ENCODE assay signal across 1 cellular context in the genomic region with DNA sequence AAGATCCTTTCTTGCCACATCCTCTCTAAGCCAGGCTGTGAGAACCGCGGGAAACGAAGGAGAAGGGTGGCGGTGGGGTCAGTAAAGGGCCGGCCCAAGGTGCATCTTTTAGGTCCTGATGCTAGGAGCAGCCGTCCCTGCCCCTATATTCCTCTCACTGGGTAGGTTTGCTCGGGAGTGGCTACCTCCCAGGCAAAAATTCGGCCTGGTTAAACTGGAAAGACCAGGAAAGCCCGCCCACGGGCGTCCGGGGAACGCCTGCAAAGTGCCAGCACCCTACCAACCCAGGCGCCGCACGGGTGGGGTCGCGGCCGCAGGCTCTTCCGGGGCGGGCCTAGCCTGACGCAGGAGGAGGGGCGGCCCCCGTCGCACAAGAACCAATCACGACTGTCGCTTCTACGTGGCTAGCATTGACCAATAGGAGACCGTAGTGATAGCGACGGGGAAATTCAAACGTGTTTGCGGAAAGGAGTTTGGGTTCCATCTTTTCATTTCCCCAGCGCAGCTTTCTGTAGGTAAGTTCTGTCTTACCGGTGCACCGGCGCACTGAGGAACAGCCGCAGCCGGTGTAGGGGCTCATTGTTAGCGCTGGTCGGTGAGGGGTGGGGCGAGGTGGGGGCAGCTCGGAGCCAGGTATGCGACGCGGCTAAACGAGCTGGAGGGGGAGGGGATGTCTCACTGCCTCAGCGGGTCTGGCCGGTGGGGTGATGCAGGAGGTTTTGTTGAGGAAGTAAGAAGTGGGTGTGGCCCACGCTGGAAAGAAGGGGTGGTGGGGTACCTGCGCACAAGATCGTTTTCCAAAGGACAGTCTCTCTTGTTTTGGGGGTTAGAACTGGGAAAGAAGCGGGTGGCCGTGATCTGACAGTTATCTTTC.
A peak's percentile ranks its signal among the peaks of the same experiment; 100 is the strongest.
TF ChIP-seq lines count a peak whose summit lies in the region.

A gene (plus strand): TSS at position 451 of the 874 bp plus-strand sequence. CDS start 1,195 bp downstream, outside the sequence.

TF ChIP-seq in HepG2, 621 proteins besides CTCF, POLR2A, EP300 and RAD21 (continued from another document and continues in another):
- TF ChIP-seq, protein P1, sequence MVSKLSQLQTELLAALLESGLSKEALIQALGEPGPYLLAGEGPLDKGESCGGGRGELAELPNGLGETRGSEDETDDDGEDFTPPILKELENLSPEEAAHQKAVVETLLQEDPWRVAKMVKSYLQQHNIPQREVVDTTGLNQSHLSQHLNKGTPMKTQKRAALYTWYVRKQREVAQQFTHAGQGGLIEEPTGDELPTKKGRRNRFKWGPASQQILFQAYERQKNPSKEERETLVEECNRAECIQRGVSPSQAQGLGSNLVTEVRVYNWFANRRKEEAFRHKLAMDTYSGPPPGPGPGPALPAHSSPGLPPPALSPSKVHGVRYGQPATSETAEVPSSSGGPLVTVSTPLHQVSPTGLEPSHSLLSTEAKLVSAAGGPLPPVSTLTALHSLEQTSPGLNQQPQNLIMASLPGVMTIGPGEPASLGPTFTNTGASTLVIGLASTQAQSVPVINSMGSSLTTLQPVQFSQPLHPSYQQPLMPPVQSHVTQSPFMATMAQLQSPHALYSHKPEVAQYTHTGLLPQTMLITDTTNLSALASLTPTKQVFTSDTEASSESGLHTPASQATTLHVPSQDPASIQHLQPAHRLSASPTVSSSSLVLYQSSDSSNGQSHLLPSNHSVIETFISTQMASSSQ (IDR thresholded peaks at IDR 0.05; ENCODE audit: low read depth): no peak
- TF ChIP-seq, protein P1 (CRISPR knock-in tag; IDR thresholded peaks at IDR 0.05; ENCODE audit: borderline replicate concordance): no peak
- no peak for TF ChIP-seq TOE1 (CRISPR knock-in tag; IDR thresholded peaks at IDR 0.05)
- no peak for TF ChIP-seq ZNF224 (CRISPR knock-in tag; IDR thresholded peaks at IDR 0.05)
- no peak for TF ChIP-seq RFX1 (IDR thresholded peaks at IDR 0.05)
- TF ChIP-seq ZNF703 (CRISPR knock-in tag; IDR thresholded peaks at IDR 0.05; ENCODE audit: borderline replicate concordance): no peak
- TF ChIP-seq, protein P2, sequence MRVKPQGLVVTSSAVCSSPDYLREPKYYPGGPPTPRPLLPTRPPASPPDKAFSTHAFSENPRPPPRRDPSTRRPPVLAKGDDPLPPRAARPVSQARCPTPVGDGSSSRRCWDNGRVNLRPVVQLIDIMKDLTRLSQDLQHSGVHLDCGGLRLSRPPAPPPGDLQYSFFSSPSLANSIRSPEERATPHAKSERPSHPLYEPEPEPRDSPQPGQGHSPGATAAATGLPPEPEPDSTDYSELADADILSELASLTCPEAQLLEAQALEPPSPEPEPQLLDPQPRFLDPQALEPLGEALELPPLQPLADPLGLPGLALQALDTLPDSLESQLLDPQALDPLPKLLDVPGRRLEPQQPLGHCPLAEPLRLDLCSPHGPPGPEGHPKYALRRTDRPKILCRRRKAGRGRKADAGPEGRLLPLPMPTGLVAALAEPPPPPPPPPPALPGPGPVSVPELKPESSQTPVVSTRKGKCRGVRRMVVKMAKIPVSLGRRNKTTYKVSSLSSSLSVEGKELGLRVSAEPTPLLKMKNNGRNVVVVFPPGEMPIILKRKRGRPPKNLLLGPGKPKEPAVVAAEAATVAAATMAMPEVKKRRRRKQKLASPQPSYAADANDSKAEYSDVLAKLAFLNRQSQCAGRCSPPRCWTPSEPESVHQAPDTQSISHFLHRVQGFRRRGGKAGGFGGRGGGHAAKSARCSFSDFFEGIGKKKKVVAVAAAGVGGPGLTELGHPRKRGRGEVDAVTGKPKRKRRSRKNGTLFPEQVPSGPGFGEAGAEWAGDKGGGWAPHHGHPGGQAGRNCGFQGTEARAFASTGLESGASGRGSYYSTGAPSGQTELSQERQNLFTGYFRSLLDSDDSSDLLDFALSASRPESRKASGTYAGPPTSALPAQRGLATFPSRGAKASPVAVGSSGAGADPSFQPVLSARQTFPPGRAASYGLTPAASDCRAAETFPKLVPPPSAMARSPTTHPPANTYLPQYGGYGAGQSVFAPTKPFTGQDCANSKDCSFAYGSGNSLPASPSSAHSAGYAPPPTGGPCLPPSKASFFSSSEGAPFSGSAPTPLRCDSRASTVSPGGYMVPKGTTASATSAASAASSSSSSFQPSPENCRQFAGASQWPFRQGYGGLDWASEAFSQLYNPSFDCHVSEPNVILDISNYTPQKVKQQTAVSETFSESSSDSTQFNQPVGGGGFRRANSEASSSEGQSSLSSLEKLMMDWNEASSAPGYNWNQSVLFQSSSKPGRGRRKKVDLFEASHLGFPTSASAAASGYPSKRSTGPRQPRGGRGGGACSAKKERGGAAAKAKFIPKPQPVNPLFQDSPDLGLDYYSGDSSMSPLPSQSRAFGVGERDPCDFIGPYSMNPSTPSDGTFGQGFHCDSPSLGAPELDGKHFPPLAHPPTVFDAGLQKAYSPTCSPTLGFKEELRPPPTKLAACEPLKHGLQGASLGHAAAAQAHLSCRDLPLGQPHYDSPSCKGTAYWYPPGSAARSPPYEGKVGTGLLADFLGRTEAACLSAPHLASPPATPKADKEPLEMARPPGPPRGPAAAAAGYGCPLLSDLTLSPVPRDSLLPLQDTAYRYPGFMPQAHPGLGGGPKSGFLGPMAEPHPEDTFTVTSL (CRISPR knock-in tag; IDR thresholded peaks at IDR 0.05; ENCODE audit: borderline replicate concordance): no peak
- TF ChIP-seq AHR (CRISPR knock-in tag; IDR thresholded peaks at IDR 0.05): no peak
- 0 out of 2 replicates have a peak, but pooled peaks have one; percentile 64 for TF ChIP-seq ZNF335 (CRISPR knock-in tag; IDR thresholded peaks at IDR 0.05)
- TF ChIP-seq ZNF333 (CRISPR knock-in tag; IDR thresholded peaks at IDR 0.05; ENCODE audit: borderline replicate concordance): no peak
- 0 out of 2 replicates have a peak, but pooled peaks have one; percentile 16 for TF ChIP-seq CEBPG (CRISPR knock-in tag; IDR thresholded peaks at IDR 0.05)
- TF ChIP-seq, protein P3, sequence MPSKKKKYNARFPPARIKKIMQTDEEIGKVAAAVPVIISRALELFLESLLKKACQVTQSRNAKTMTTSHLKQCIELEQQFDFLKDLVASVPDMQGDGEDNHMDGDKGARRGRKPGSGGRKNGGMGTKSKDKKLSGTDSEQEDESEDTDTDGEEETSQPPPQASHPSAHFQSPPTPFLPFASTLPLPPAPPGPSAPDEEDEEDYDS (CRISPR knock-in tag; IDR thresholded peaks at IDR 0.05): peak; percentile 59
- peak; percentile 61; the same call in 1 of the 2 replicates for TF ChIP-seq TARDBP (CRISPR knock-in tag; IDR thresholded peaks at IDR 0.05)
- TF ChIP-seq, protein P4, sequence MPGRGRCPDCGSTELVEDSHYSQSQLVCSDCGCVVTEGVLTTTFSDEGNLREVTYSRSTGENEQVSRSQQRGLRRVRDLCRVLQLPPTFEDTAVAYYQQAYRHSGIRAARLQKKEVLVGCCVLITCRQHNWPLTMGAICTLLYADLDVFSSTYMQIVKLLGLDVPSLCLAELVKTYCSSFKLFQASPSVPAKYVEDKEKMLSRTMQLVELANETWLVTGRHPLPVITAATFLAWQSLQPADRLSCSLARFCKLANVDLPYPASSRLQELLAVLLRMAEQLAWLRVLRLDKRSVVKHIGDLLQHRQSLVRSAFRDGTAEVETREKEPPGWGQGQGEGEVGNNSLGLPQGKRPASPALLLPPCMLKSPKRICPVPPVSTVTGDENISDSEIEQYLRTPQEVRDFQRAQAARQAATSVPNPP (CRISPR knock-in tag; IDR thresholded peaks at IDR 0.05): no peak; the same call in 1 of the 2 replicates
- no peak for TF ChIP-seq ZKSCAN1 (IDR thresholded peaks at IDR 0.05; ENCODE audit: low read length)
- no peak for TF ChIP-seq BRCA1 (CRISPR knock-in tag; IDR thresholded peaks at IDR 0.05)
- 0 out of 2 replicates have a peak, but pooled peaks have one; percentile 57 for TF ChIP-seq ZNF33A (CRISPR knock-in tag; IDR thresholded peaks at IDR 0.05; ENCODE audit: borderline replicate concordance)
- TF ChIP-seq ZNF24 (IDR thresholded peaks at IDR 0.05): no peak
- 0 out of 2 replicates have a peak, but pooled peaks have one; percentile 42 for TF ChIP-seq ZNF563 (CRISPR knock-in tag; IDR thresholded peaks at IDR 0.05)
- TF ChIP-seq BORCS8-MEF2B (CRISPR knock-in tag; IDR thresholded peaks at IDR 0.05): peak; percentile 29; the same call in 1 of the 2 replicates
- TF ChIP-seq ZNF20 (CRISPR knock-in tag; IDR thresholded peaks at IDR 0.05): no peak
- TF ChIP-seq MED1 (CRISPR knock-in tag; IDR thresholded peaks at IDR 0.05): peak; percentile 24; the same call in 1 of the 2 replicates
- TF ChIP-seq, protein P5, sequence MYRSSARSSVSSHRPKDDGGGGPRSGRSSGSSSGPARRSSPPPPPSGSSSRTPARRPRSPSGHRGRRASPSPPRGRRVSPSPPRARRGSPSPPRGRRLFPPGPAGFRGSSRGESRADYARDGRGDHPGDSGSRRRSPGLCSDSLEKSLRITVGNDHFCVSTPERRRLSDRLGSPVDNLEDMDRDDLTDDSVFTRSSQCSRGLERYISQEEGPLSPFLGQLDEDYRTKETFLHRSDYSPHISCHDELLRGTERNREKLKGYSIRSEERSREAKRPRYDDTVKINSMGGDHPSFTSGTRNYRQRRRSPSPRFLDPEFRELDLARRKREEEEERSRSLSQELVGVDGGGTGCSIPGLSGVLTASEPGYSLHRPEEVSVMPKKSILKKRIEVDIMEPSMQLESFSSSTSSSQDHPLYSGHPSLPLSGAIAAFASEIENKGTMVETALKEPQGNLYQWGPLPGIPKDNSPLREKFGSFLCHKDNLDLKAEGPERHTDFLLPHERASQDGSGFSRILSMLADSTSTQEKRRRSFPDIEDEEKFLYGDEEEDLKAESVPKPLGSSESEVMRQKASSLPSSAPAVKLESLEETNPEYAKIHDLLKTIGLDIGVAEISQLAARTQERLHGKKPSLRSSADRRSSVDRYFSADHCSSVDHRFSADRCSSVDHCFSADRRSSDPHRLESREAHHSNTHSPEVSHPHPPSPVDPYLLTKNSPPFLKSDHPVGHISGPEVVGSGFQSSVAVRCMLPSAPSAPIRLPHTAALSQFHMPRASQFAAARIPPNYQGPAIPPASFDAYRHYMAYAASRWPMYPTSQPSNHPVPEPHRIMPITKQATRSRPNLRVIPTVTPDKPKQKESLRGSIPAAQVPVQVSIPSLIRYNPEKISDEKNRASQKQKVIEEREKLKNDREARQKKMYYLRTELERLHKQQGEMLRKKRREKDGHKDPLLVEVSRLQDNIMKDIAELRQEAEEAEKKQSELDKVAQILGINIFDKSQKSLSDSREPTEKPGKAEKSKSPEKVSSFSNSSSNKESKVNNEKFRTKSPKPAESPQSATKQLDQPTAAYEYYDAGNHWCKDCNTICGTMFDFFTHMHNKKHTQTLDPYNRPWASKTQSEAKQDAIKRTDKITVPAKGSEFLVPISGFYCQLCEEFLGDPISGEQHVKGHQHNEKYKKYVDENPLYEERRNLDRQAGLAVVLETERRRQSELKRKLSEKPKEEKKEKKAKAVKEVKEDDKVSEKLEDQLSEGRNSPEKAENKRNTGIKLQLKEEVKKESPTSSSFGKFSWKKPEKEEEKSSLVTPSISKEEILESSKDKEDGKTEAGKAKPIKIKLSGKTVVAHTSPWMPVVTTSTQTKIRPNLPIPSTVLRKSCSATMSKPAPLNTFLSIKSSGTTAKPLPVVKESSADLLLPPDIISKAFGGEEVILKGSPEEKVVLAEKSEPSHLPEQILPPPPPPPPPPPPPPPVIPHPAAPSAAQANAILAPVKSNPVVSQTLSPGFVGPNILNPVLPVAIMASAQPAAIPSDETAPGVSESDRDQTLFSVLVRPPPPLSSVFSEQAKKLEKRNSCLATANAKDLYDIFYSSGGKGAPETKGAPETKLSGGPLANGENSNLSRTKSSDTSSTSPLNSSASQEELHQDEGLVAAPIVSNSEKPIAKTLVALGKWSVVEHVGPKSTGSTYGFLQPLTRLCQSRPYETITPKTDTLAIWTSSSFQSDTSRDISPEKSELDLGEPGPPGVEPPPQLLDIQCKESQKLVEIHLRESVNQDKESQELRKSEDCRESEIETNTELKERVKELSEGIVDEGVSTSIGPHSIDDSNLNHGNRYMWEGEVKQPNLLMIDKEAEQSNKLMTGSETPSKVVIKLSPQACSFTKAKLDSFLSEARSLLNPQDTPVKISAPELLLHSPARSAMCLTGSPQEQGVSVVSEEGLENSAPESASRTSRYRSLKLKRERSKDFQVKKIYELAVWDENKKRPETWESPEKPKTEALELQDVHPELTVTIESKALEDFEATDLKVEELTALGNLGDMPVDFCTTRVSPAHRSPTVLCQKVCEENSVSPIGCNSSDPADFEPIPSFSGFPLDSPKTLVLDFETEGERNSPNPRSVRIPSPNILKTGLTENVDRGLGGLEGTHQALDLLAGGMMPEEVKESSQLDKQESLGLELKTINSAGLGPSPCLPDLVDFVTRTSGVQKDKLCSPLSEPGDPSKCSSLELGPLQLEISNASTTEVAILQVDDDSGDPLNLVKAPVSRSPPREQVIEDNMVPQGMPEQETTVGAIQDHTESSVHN (CRISPR knock-in tag; IDR thresholded peaks at IDR 0.05): no peak
- no peak for TF ChIP-seq ZNF10 (CRISPR knock-in tag; IDR thresholded peaks at IDR 0.05; ENCODE audit: borderline replicate concordance, low read depth)
- TF ChIP-seq NKX3-1 (CRISPR knock-in tag; IDR thresholded peaks at IDR 0.05): no peak
- peak; percentile 98 for TF ChIP-seq SAP130 (CRISPR knock-in tag; IDR thresholded peaks at IDR 0.05; ENCODE audit: low read depth)
- no peak for TF ChIP-seq MAF1 (CRISPR knock-in tag; IDR thresholded peaks at IDR 0.05; ENCODE audit: borderline replicate concordance)
- no peak for TF ChIP-seq ZFP1 (CRISPR knock-in tag; IDR thresholded peaks at IDR 0.05)
- TF ChIP-seq, protein P6, sequence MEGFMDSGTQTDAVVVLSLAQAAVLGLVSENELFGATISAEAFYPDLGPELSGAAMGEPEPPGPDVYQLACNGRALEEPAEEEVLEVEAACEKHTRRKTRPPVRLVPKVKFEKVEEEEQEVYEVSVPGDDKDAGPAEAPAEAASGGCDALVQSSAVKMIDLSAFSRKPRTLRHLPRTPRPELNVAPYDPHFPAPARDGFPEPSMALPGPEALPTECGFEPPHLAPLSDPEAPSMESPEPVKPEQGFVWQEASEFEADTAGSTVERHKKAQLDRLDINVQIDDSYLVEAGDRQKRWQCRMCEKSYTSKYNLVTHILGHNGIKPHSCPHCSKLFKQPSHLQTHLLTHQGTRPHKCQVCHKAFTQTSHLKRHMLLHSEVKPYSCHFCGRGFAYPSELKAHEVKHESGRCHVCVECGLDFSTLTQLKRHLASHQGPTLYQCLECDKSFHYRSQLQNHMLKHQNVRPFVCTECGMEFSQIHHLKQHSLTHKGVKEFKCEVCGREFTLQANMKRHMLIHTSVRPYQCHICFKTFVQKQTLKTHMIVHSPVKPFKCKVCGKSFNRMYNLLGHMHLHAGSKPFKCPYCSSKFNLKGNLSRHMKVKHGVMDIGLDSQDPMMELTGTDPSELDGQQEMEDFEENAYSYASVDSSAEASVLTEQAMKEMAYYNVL (CRISPR knock-in tag; IDR thresholded peaks at IDR 0.05; ENCODE audit: borderline replicate concordance): no peak
